In the genomic region with DNA sequence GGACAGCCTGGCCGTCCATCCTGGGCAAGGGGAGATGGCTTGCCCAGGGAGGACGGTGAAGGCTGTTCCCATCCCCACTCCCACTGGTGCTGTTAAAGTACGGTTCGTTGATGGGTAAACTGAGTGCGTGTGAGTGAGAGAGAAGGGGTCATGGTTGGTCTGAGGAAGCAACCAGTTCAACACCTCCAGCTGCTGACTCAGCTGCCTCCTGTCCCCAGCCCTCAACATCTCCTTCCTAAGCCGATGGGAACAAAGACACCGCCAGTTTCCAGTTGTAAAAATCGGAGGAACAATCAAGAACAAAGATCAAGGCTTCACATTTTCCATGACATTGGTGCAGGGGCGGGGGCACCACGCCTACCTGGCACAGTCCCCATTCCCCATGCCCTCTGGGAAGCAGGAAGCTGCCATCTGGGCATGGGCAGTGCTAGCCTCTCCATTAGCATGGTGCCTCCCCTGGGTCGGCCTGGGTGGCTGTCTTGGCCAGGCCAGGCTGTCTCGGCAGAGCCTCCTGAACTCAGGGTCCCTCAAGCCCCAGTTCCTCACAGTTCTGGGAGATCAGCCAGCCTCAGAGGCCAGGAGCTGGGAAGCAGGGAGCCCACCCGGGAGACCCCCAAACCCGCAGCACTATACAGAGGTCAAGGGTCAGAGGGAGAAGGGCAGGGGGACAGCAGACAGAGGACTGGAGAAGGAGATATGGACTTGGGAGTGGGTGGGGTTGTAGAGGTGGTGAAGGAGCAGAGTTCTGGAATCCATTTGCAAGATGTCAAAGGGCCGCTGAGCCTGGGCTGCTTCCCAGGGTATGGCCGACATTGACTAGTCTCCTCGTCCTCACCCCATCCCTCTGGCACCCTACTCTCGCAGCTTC, we compare ENCODE assay signal across 1 cellular context.
TF ChIP-seq lines count a peak whose summit lies in the region.

No MANE protein-coding gene starts in this region.

TF ChIP-seq in GM23338, 12 proteins besides CTCF, POLR2A, EP300 and RAD21:
- TF ChIP-seq, protein P1, sequence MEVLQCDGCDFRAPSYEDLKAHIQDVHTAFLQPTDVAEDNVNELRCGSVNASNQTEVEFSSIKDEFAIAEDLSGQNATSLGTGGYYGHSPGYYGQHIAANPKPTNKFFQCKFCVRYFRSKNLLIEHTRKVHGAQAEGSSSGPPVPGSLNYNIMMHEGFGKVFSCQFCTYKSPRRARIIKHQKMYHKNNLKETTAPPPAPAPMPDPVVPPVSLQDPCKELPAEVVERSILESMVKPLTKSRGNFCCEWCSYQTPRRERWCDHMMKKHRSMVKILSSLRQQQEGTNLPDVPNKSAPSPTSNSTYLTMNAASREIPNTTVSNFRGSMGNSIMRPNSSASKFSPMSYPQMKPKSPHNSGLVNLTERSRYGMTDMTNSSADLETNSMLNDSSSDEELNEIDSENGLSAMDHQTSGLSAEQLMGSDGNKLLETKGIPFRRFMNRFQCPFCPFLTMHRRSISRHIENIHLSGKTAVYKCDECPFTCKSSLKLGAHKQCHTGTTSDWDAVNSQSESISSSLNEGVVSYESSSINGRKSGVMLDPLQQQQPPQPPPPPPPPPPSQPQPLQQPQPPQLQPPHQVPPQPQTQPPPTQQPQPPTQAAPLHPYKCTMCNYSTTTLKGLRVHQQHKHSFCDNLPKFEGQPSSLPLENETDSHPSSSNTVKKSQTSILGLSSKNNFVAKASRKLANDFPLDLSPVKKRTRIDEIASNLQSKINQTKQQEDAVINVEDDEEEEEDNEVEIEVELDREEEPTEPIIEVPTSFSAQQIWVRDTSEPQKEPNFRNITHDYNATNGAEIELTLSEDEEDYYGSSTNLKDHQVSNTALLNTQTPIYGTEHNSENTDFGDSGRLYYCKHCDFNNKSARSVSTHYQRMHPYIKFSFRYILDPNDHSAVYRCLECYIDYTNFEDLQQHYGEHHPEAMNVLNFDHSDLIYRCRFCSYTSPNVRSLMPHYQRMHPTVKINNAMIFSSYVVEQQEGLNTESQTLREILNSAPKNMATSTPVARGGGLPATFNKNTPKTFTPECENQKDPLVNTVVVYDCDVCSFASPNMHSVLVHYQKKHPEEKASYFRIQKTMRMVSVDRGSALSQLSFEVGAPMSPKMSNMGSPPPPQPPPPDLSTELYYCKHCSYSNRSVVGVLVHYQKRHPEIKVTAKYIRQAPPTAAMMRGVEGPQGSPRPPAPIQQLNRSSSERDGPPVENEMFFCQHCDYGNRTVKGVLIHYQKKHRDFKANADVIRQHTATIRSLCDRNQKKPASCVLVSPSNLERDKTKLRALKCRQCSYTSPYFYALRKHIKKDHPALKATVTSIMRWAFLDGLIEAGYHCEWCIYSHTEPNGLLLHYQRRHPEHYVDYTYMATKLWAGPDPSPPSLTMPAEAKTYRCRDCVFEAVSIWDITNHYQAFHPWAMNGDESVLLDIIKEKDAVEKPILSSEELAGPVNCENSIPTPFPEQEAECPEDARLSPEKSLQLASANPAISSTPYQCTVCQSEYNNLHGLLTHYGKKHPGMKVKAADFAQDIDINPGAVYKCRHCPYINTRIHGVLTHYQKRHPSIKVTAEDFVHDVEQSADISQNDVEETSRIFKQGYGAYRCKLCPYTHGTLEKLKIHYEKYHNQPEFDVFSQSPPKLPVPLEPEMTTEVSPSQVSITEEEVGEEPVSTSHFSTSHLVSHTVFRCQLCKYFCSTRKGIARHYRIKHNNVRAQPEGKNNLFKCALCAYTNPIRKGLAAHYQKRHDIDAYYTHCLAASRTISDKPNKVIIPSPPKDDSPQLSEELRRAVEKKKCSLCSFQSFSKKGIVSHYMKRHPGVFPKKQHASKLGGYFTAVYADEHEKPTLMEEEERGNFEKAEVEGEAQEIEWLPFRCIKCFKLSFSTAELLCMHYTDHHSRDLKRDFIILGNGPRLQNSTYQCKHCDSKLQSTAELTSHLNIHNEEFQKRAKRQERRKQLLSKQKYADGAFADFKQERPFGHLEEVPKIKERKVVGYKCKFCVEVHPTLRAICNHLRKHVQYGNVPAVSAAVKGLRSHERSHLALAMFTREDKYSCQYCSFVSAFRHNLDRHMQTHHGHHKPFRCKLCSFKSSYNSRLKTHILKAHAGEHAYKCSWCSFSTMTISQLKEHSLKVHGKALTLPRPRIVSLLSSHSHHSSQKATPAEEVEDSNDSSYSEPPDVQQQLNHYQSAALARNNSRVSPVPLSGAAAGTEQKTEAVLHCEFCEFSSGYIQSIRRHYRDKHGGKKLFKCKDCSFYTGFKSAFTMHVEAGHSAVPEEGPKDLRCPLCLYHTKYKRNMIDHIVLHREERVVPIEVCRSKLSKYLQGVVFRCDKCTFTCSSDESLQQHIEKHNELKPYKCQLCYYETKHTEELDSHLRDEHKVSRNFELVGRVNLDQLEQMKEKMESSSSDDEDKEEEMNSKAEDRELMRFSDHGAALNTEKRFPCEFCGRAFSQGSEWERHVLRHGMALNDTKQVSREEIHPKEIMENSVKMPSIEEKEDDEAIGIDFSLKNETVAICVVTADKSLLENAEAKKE (CRISPR knock-in tag; IDR thresholded peaks at IDR 0.05): no peak
- TF ChIP-seq CREB1 (CRISPR knock-in tag; IDR thresholded peaks at IDR 0.05; ENCODE audit: low read depth) (no peak), EZH2 (IDR thresholded peaks at IDR 0.05; ENCODE audit: low read depth, unreplicated experiment) (no peak), ZNF331 (CRISPR knock-in tag; IDR thresholded peaks at IDR 0.05; ENCODE audit: low read depth) (no peak)
TF ChIP-seq in GM23338: peak in this region for 0.
